Comparison of ENCODE assay signal across 1 cellular context in the genomic region with DNA sequence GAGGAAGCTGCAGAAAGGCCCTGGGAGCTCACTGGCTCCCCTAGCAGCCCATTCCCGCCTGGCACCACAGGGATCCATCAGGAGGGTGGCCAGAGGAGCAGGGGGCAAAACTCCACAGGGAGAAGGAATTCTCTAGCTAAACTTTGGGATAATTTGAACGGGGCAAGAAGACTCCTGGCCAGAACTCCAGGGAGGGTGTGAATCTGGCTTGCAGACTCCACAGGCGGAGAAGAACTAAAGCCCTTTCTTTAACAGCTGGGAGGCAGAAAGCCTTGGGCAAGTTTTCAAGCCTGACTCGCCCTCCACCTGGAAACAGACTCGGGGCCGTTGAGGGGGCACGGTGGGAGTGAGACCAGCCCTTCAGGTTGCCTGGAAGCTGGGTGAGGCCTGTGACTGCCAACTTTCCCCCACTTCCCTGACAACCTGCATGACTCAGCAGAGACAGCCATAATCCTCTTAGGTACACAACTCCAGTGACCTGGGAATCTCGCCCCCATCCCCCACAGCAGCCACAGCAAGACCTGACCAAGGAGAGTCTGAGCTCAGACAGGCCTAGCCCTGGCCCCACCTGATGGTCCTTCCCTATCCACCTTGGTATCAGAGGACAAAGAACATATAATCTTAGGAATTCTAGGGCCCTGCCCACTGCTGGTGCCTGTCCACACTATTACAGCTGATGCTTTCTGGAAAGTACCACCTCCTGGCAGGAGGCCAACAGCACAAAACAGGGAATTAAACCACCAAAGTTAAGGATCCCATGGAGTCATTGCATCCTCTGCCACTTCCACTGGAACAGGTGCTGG.
TF ChIP-seq lines count a peak whose summit lies in the region.

No MANE protein-coding gene starts in this region.

TF ChIP-seq in HepG2, 621 proteins besides CTCF, POLR2A, EP300 and RAD21 (continues in another document):
- TF ChIP-seq ZNF350 (CRISPR knock-in tag; IDR thresholded peaks at IDR 0.05; ENCODE audit: borderline replicate concordance, low read depth) (no peak), SALL1 (CRISPR knock-in tag; IDR thresholded peaks at IDR 0.05) (peak; percentile 34; the same call in 1 of the 2 replicates), MED8 (CRISPR knock-in tag; IDR thresholded peaks at IDR 0.05; ENCODE audit: insufficient replicate concordance) (no peak), TP53 (CRISPR knock-in tag; conservative IDR thresholded peaks at IDR 0.05) (no peak), ZNF7 (CRISPR knock-in tag; IDR thresholded peaks at IDR 0.05) (no peak), NR2F2 (IDR thresholded peaks at IDR 0.05; ENCODE audit: borderline replicate concordance, low read depth) (no peak), MED1 (CRISPR knock-in tag; IDR thresholded peaks at IDR 0.05) (no peak), JDP2 (CRISPR knock-in tag; IDR thresholded peaks at IDR 0.05; ENCODE audit: borderline replicate concordance) (no peak), HOXA3 (CRISPR knock-in tag; IDR thresholded peaks at IDR 0.05) (no peak), U2AF1 (optimal IDR thresholded peaks at IDR 0.05; ENCODE audit: low read depth, low read length) (no peak), MTF2 (CRISPR knock-in tag; IDR thresholded peaks at IDR 0.05; ENCODE audit: borderline replicate concordance) (no peak), CBFB (CRISPR knock-in tag; IDR thresholded peaks at IDR 0.05) (no peak), ATF7 (IDR thresholded peaks at IDR 0.05) (no peak), ATF7 (CRISPR knock-in tag; IDR thresholded peaks at IDR 0.05) (no peak), ZNF780A (CRISPR knock-in tag; IDR thresholded peaks at IDR 0.05) (no peak), KLF9 (CRISPR knock-in tag; IDR thresholded peaks at IDR 0.05; ENCODE audit: low read depth) (no peak), FOXA3 (CRISPR knock-in tag; IDR thresholded peaks at IDR 0.05) (peak; percentile 56), TBX2 (CRISPR knock-in tag; IDR thresholded peaks at IDR 0.05; ENCODE audit: borderline replicate concordance) (no peak), NRL (CRISPR knock-in tag; IDR thresholded peaks at IDR 0.05; ENCODE audit: borderline replicate concordance) (no peak), ZBTB1 (CRISPR knock-in tag; IDR thresholded peaks at IDR 0.05; ENCODE audit: borderline replicate concordance) (no peak), CHCHD3 (CRISPR knock-in tag; IDR thresholded peaks at IDR 0.05) (no peak), POGZ (CRISPR knock-in tag; IDR thresholded peaks at IDR 0.05) (peak; percentile 50; the same call in 1 of the 2 replicates), GLI4 (CRISPR knock-in tag; IDR thresholded peaks at IDR 0.05; ENCODE audit: borderline replicate concordance) (no peak), SATB2 (CRISPR knock-in tag; IDR thresholded peaks at IDR 0.05) (no peak), SYNCRIP (IDR thresholded peaks at IDR 0.05; ENCODE audit: insufficient read depth, low read depth, low read length) (no peak), ZNF317 (CRISPR knock-in tag; IDR thresholded peaks at IDR 0.05) (no peak), ZNF737 (CRISPR knock-in tag; IDR thresholded peaks at IDR 0.05; ENCODE audit: borderline replicate concordance) (no peak)
- TF ChIP-seq, protein P1, sequence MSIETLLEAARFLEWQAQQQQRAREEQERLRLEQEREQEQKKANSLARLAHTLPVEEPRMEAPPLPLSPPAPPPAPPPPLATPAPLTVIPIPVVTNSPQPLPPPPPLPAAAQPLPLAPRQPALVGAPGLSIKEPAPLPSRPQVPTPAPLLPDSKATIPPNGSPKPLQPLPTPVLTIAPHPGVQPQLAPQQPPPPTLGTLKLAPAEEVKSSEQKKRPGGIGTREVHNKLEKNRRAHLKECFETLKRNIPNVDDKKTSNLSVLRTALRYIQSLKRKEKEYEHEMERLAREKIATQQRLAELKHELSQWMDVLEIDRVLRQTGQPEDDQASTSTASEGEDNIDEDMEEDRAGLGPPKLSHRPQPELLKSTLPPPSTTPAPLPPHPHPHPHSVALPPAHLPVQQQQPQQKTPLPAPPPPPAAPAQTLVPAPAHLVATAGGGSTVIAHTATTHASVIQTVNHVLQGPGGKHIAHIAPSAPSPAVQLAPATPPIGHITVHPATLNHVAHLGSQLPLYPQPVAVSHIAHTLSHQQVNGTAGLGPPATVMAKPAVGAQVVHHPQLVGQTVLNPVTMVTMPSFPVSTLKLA (IDR thresholded peaks at IDR 0.05): no peak
- TF ChIP-seq, protein P2, sequence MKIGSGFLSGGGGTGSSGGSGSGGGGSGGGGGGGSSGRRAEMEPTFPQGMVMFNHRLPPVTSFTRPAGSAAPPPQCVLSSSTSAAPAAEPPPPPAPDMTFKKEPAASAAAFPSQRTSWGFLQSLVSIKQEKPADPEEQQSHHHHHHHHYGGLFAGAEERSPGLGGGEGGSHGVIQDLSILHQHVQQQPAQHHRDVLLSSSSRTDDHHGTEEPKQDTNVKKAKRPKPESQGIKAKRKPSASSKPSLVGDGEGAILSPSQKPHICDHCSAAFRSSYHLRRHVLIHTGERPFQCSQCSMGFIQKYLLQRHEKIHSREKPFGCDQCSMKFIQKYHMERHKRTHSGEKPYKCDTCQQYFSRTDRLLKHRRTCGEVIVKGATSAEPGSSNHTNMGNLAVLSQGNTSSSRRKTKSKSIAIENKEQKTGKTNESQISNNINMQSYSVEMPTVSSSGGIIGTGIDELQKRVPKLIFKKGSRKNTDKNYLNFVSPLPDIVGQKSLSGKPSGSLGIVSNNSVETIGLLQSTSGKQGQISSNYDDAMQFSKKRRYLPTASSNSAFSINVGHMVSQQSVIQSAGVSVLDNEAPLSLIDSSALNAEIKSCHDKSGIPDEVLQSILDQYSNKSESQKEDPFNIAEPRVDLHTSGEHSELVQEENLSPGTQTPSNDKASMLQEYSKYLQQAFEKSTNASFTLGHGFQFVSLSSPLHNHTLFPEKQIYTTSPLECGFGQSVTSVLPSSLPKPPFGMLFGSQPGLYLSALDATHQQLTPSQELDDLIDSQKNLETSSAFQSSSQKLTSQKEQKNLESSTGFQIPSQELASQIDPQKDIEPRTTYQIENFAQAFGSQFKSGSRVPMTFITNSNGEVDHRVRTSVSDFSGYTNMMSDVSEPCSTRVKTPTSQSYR (CRISPR knock-in tag; IDR thresholded peaks at IDR 0.05; ENCODE audit: borderline replicate concordance): peak; percentile 91
- TF ChIP-seq, protein P3, sequence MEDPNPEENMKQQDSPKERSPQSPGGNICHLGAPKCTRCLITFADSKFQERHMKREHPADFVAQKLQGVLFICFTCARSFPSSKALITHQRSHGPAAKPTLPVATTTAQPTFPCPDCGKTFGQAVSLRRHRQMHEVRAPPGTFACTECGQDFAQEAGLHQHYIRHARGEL (CRISPR knock-in tag; IDR thresholded peaks at IDR 0.05): no peak
- TF ChIP-seq, protein P4, sequence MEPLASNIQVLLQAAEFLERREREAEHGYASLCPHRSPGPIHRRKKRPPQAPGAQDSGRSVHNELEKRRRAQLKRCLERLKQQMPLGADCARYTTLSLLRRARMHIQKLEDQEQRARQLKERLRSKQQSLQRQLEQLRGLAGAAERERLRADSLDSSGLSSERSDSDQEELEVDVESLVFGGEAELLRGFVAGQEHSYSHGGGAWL (CRISPR knock-in tag; IDR thresholded peaks at IDR 0.05): no peak
- TF ChIP-seq, protein P5, sequence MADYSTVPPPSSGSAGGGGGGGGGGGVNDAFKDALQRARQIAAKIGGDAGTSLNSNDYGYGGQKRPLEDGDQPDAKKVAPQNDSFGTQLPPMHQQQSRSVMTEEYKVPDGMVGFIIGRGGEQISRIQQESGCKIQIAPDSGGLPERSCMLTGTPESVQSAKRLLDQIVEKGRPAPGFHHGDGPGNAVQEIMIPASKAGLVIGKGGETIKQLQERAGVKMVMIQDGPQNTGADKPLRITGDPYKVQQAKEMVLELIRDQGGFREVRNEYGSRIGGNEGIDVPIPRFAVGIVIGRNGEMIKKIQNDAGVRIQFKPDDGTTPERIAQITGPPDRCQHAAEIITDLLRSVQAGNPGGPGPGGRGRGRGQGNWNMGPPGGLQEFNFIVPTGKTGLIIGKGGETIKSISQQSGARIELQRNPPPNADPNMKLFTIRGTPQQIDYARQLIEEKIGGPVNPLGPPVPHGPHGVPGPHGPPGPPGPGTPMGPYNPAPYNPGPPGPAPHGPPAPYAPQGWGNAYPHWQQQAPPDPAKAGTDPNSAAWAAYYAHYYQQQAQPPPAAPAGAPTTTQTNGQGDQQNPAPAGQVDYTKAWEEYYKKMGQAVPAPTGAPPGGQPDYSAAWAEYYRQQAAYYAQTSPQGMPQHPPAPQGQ (CRISPR knock-in tag; IDR thresholded peaks at IDR 0.05; ENCODE audit: borderline replicate concordance): no peak
- TF ChIP-seq, protein P6, sequence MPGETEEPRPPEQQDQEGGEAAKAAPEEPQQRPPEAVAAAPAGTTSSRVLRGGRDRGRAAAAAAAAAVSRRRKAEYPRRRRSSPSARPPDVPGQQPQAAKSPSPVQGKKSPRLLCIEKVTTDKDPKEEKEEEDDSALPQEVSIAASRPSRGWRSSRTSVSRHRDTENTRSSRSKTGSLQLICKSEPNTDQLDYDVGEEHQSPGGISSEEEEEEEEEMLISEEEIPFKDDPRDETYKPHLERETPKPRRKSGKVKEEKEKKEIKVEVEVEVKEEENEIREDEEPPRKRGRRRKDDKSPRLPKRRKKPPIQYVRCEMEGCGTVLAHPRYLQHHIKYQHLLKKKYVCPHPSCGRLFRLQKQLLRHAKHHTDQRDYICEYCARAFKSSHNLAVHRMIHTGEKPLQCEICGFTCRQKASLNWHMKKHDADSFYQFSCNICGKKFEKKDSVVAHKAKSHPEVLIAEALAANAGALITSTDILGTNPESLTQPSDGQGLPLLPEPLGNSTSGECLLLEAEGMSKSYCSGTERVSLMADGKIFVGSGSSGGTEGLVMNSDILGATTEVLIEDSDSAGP (CRISPR knock-in tag; IDR thresholded peaks at IDR 0.05; ENCODE audit: borderline replicate concordance): no peak
- TF ChIP-seq, protein P7, sequence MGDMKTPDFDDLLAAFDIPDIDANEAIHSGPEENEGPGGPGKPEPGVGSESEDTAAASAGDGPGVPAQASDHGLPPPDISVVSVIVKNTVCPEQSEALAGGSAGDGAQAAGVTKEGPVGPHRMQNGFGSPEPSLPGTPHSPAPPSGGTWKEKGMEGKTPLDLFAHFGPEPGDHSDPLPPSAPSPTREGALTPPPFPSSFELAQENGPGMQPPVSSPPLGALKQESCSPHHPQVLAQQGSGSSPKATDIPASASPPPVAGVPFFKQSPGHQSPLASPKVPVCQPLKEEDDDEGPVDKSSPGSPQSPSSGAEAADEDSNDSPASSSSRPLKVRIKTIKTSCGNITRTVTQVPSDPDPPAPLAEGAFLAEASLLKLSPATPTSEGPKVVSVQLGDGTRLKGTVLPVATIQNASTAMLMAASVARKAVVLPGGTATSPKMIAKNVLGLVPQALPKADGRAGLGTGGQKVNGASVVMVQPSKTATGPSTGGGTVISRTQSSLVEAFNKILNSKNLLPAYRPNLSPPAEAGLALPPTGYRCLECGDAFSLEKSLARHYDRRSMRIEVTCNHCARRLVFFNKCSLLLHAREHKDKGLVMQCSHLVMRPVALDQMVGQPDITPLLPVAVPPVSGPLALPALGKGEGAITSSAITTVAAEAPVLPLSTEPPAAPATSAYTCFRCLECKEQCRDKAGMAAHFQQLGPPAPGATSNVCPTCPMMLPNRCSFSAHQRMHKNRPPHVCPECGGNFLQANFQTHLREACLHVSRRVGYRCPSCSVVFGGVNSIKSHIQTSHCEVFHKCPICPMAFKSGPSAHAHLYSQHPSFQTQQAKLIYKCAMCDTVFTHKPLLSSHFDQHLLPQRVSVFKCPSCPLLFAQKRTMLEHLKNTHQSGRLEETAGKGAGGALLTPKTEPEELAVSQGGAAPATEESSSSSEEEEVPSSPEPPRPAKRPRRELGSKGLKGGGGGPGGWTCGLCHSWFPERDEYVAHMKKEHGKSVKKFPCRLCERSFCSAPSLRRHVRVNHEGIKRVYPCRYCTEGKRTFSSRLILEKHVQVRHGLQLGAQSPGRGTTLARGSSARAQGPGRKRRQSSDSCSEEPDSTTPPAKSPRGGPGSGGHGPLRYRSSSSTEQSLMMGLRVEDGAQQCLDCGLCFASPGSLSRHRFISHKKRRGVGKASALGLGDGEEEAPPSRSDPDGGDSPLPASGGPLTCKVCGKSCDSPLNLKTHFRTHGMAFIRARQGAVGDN (CRISPR knock-in tag; IDR thresholded peaks at IDR 0.05): peak; percentile 74
- TF ChIP-seq, protein P8, sequence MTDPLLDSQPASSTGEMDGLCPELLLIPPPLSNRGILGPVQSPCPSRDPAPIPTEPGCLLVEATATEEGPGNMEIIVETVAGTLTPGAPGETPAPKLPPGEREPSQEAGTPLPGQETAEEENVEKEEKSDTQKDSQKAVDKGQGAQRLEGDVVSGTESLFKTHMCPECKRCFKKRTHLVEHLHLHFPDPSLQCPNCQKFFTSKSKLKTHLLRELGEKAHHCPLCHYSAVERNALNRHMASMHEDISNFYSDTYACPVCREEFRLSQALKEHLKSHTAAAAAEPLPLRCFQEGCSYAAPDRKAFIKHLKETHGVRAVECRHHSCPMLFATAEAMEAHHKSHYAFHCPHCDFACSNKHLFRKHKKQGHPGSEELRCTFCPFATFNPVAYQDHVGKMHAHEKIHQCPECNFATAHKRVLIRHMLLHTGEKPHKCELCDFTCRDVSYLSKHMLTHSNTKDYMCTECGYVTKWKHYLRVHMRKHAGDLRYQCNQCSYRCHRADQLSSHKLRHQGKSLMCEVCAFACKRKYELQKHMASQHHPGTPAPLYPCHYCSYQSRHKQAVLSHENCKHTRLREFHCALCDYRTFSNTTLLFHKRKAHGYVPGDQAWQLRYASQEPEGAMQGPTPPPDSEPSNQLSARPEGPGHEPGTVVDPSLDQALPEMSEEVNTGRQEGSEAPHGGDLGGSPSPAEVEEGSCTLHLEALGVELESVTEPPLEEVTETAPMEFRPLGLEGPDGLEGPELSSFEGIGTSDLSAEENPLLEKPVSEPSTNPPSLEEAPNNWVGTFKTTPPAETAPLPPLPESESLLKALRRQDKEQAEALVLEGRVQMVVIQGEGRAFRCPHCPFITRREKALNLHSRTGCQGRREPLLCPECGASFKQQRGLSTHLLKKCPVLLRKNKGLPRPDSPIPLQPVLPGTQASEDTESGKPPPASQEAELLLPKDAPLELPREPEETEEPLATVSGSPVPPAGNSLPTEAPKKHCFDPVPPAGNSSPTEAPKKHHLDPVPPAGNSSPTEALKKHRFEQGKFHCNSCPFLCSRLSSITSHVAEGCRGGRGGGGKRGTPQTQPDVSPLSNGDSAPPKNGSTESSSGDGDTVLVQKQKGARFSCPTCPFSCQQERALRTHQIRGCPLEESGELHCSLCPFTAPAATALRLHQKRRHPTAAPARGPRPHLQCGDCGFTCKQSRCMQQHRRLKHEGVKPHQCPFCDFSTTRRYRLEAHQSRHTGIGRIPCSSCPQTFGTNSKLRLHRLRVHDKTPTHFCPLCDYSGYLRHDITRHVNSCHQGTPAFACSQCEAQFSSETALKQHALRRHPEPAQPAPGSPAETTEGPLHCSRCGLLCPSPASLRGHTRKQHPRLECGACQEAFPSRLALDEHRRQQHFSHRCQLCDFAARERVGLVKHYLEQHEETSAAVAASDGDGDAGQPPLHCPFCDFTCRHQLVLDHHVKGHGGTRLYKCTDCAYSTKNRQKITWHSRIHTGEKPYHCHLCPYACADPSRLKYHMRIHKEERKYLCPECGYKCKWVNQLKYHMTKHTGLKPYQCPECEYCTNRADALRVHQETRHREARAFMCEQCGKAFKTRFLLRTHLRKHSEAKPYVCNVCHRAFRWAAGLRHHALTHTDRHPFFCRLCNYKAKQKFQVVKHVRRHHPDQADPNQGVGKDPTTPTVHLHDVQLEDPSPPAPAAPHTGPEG (CRISPR knock-in tag; IDR thresholded peaks at IDR 0.05): no peak
